ENCODE assay signal across 28 cellular contexts in genomic region chr6:131067521-131067920, GRCh38.
"Had no signal": no experiment of that assay in that cellular context is flagged by ENCODE, and none has a peak within 500 bp of the region (broad histone marks: within the 10 kb centered on the region; RNA-seq: fewer than 3 reads in every experiment).

No MANE protein-coding gene starts in this region.

- H3K36me3 Mint-ChIP-seq: activated CD4-positive, alpha-beta memory T cell treated with anti-CD3 and anti-CD28 coated beads for 36 hours; activated CD8-positive, alpha-beta memory T cell treated with anti-CD3 and anti-CD28 coated beads, Interleukin-2, amount 10 ng/mL, durations not matched to agents 7 days and 5 days; activated naive CD4-positive, alpha-beta T cell treated with anti-CD3 and anti-CD28 coated beads, Interleukin-2, amount 10 ng/mL, durations not matched to agents 7 days and 5 days; activated naive CD4-positive, alpha-beta T cell treated with anti-CD3 and anti-CD28 coated beads, Interleukin-2, amount 50 U/mL, for 72 hours; activated naive CD8-positive, alpha-beta T cell treated with anti-CD3 and anti-CD28 coated beads, Interleukin-2, amount 10 ng/mL, durations not matched to agents 7 days and 5 days had no signal

- ATAC-seq: activated CD4-positive, alpha-beta T cell treated with anti-CD3 and anti-CD28 coated beads for 36 hours; activated CD8-positive, alpha-beta memory T cell treated with anti-CD3 and anti-CD28 coated beads, Interleukin-2, amount 10 ng/mL, durations not matched to agents 7 days and 5 days; activated CD8-positive, alpha-beta T cell treated with anti-CD3 and anti-CD28 coated beads, Interleukin-2, amount 10 ng/mL, durations not matched to agents 7 days and 5 days; activated naive CD4-positive, alpha-beta T cell treated with anti-CD3 and anti-CD28 coated beads, Interleukin-2, amount 50 U/mL, for 72 hours; esophagus mucosa; foreskin keratinocyte; gastrocnemius medialis; heart right ventricle had no signal

- DNase-seq: activated CD4-positive, alpha-beta memory T cell treated with anti-CD3 and anti-CD28 coated beads for 36 hours; activated CD4-positive, alpha-beta T cell treated with anti-CD3 and anti-CD28 coated beads for 36 hours; activated CD4-positive, alpha-beta T cell treated with anti-CD3 and anti-CD28 coated beads, Interleukin-2, amount 10 ng/mL, durations not matched to agents 24 days and 14 days; activated CD4-positive, CD25-positive, alpha-beta regulatory T cell; activated CD4-positive, CD25-positive, alpha-beta regulatory T cell treated with anti-CD3 and anti-CD28 coated beads, Interleukin-2, amount 50 U/mL, for 72 hours; activated CD8-positive, alpha-beta memory T cell treated with anti-CD3 and anti-CD28 coated beads, Interleukin-2, amount 10 ng/mL, durations not matched to agents 7 days and 5 days; activated CD8-positive, alpha-beta memory T cell treated with anti-CD3 and anti-CD28 coated beads, Interleukin-2, amount 50 U/mL, for 4 hours; activated CD8-positive, alpha-beta T cell treated with anti-CD3 and anti-CD28 coated beads, Interleukin-2, amount 10 ng/mL, durations not matched to agents 7 days and 5 days; activated gamma-delta T cell; activated naive CD4-positive, alpha-beta T cell; activated naive CD4-positive, alpha-beta T cell treated with anti-CD3 and anti-CD28 coated beads, Interleukin-2, amount 10 ng/mL, durations not matched to agents 7 days and 5 days; activated naive CD8-positive, alpha-beta T cell treated with anti-CD3 and anti-CD28 coated beads, Interleukin-2, amount 10 ng/mL, durations not matched to agents 7 days and 5 days; activated T-cell treated with anti-CD3 and anti-CD28 coated beads, Interleukin-2, amount 50 U/mL, for 1 hour; activated T-cell treated with anti-CD3 and anti-CD28 coated beads, Interleukin-2, amount 50 U/mL, for 48 hours; anterior cingulate cortex; brain microvascular endothelial cell; dorsolateral prefrontal cortex; effector memory CD4-positive, alpha-beta T cell; endodermal cell; foreskin keratinocyte; gastrocnemius medialis; heart right ventricle; T-helper 2 cell had no signal

- H3K9me3 ChIP-seq: gastrocnemius medialis had no signal

- H3K27me3 Mint-ChIP-seq: activated CD4-positive, alpha-beta memory T cell treated with anti-CD3 and anti-CD28 coated beads for 36 hours; activated CD4-positive, alpha-beta T cell treated with anti-CD3 and anti-CD28 coated beads for 36 hours; central memory CD8-positive, alpha-beta T cell had no signal

- H3K4me3 Mint-ChIP-seq: activated CD4-positive, alpha-beta memory T cell treated with anti-CD3 and anti-CD28 coated beads for 36 hours; activated CD4-positive, alpha-beta T cell treated with anti-CD3 and anti-CD28 coated beads for 36 hours; activated CD4-positive, alpha-beta T cell treated with anti-CD3 and anti-CD28 coated beads, Interleukin-2, amount 10 ng/mL, durations not matched to agents 24 days and 14 days; activated CD8-positive, alpha-beta memory T cell treated with anti-CD3 and anti-CD28 coated beads, Interleukin-2, amount 10 ng/mL, durations not matched to agents 7 days and 5 days; activated CD8-positive, alpha-beta T cell treated with anti-CD3 and anti-CD28 coated beads, Interleukin-2, amount 10 ng/mL, durations not matched to agents 7 days and 5 days; activated naive CD4-positive, alpha-beta T cell treated with anti-CD3 and anti-CD28 coated beads, Interleukin-2, amount 10 ng/mL, durations not matched to agents 7 days and 5 days; activated naive CD8-positive, alpha-beta T cell treated with anti-CD3 and anti-CD28 coated beads, Interleukin-2, amount 10 ng/mL, durations not matched to agents 7 days and 5 days; central memory CD8-positive, alpha-beta T cell; dendritic cell treated with granulocyte-macrophage colony-stimulating factor and Interleukin-4, amounts not matched to agents 40 ng/mL and 50 ng/mL, for 4 days; endodermal cell had no signal

- H3K4me1 ChIP-seq: gastrocnemius medialis had no signal

- H3K27ac ChIP-seq: brain microvascular endothelial cell, coronary artery, dorsolateral prefrontal cortex, foreskin keratinocyte, gastrocnemius medialis, heart right ventricle had no signal

- H3K36me3 ChIP-seq: brain microvascular endothelial cell, gastrocnemius medialis, heart right ventricle had no signal

- H3K4me3 ChIP-seq: coronary artery, dorsolateral prefrontal cortex, gastrocnemius medialis, heart right ventricle had no signal

- H3K9me3 Mint-ChIP-seq: activated naive CD4-positive, alpha-beta T cell treated with anti-CD3 and anti-CD28 coated beads, Interleukin-2, amount 10 ng/mL, durations not matched to agents 7 days and 5 days; central memory CD8-positive, alpha-beta T cell; dendritic cell treated with granulocyte-macrophage colony-stimulating factor and Interleukin-4, amounts not matched to agents 40 ng/mL and 50 ng/mL, for 4 days; endodermal cell had no signal

- H3K27ac Mint-ChIP-seq: activated CD4-positive, alpha-beta memory T cell treated with anti-CD3 and anti-CD28 coated beads for 36 hours; activated CD4-positive, alpha-beta T cell treated with anti-CD3 and anti-CD28 coated beads for 36 hours; activated CD4-positive, alpha-beta T cell treated with anti-CD3 and anti-CD28 coated beads, Interleukin-2, amount 10 ng/mL, durations not matched to agents 24 days and 14 days; activated CD8-positive, alpha-beta memory T cell treated with anti-CD3 and anti-CD28 coated beads, Interleukin-2, amount 10 ng/mL, durations not matched to agents 7 days and 5 days; activated CD8-positive, alpha-beta T cell treated with anti-CD3 and anti-CD28 coated beads, Interleukin-2, amount 10 ng/mL, durations not matched to agents 7 days and 5 days; activated naive CD4-positive, alpha-beta T cell treated with anti-CD3 and anti-CD28 coated beads, Interleukin-2, amount 10 ng/mL, durations not matched to agents 7 days and 5 days; activated naive CD4-positive, alpha-beta T cell treated with anti-CD3 and anti-CD28 coated beads, Interleukin-2, amount 50 U/mL, for 72 hours; activated naive CD8-positive, alpha-beta T cell treated with anti-CD3 and anti-CD28 coated beads, Interleukin-2, amount 10 ng/mL, durations not matched to agents 7 days and 5 days; dendritic cell treated with granulocyte-macrophage colony-stimulating factor and Interleukin-4, amounts not matched to agents 40 ng/mL and 50 ng/mL, for 4 days; endodermal cell had no signal

- H3K27me3 ChIP-seq: brain microvascular endothelial cell, dorsolateral prefrontal cortex, foreskin keratinocyte, gastrocnemius medialis, heart right ventricle had no signal
